Comparison of ENCODE assay signal across 22 cellular contexts in the genomic region with DNA sequence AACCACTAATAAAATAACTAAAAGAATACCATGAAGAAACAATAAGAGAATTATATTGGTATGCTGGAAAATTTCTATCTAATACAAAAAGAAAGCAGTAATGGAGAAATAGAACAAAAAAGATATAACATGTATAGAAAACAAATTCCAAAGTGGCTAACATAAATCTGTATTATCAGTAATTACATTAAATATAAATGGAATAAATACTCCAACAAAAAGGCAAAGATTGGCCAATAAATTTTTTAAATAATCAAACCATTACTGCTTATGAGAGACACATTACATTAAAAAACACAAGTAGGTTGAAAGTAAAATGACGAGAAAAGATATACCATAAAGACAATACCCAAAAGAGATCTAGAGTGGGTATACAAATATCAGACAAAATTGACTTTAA.
DNase-seq lines count a peak whose midpoint lies in the region; ATAC-seq, FAIRE-seq and TF ChIP-seq lines count a peak whose summit lies in the region.
"Had no signal": no experiment of that assay in that cellular context is flagged by ENCODE, and none has a peak within 500 bp of the region (broad histone marks: within the 10 kb centered on the region; RNA-seq: fewer than 3 reads in every experiment).

No MANE protein-coding gene starts in this region.

- no peak for ATAC-seq in HG02763 (IDR thresholded peaks at IDR 0.05; ENCODE audit: unreplicated experiment)

- no peak overlapping the region for H2BK12ac ChIP-seq in mesenchymal stem cell (ENCODE audit: low read length in 2 of 2)

- H4K91ac ChIP-seq in mesenchymal stem cell (ENCODE audit: low read length) = no peak overlapping the region

- WGBS in mesenchymal stem cell = no CpG with 5 or more reads among the region's 1 CpG

- H3K4ac ChIP-seq in mesenchymal stem cell (ENCODE audit: low read depth in 1 of 2, low read length in 2 of 2) = no peak overlapping the region

- H2AK5ac ChIP-seq in mesenchymal stem cell (ENCODE audit: low read length, severe bottlenecking) = no peak overlapping the region

- H3K36me3 ChIP-seq in mesenchymal stem cell (ENCODE audit: control insufficient read depth in 1 of 2, insufficient read depth in 2 of 2, low read depth in 1 of 2, low read length in 2 of 2) = peaks cover 3 to 77% of the 10 kb centered on the region in 2 experiments
- H3K36me3 ChIP-seq: BLaER1, HAP-1 had no signal

- peaks cover 34% of the 10 kb centered on the region for H3K9me3 ChIP-seq in mesenchymal stem cell (ENCODE audit: control insufficient read depth, low read length)
- H3K9me3 ChIP-seq: HAP-1 had no signal

- H3K27me3 ChIP-seq in mesenchymal stem cell (ENCODE audit: control insufficient read depth in 1 of 2, insufficient read depth in 1 of 2, low read length in 2 of 2) = no peaks in the 10 kb centered on the region
- H3K27me3 ChIP-seq: BLaER1 had no signal

- no peak overlapping the region for H3K4me2 ChIP-seq in mesenchymal stem cell (ENCODE audit: low read length, poor library complexity, severe bottlenecking)
- H3K4me2 ChIP-seq: BLaER1 had no signal

- no peak overlapping the region for H3K18ac ChIP-seq in mesenchymal stem cell (ENCODE audit: low read depth in 1 of 2, low read length in 2 of 2)

- peaks cover 21% of the 10 kb centered on the region for H3K79me1 ChIP-seq in mesenchymal stem cell (replicated peaks; ENCODE audit: low read length, poor library complexity, severe bottlenecking)

- H2BK15ac ChIP-seq in mesenchymal stem cell (ENCODE audit: low read depth, poor library complexity, severe bottlenecking) = no peak overlapping the region

- no peak overlapping the region for H3K9ac ChIP-seq in mesenchymal stem cell (ENCODE audit: low read length)
- H3K9ac ChIP-seq: BLaER1 had no signal

- peak; percentile 27 for FAIRE-seq in G401.6 (lab: Jason Lieb, UNC)
- FAIRE-seq in endometrium (lab: Jason Lieb, UNC) = peak; percentile 8
- FAIRE-seq: A204.1, GM12892, GM19239, H54 had no signal

- H4K8ac ChIP-seq in mesenchymal stem cell (ENCODE audit: low read length) = no peak overlapping the region

- H3K27ac ChIP-seq in mesenchymal stem cell (ENCODE audit: low read length, poor library complexity, severe bottlenecking) = no peak overlapping the region
- H3K27ac ChIP-seq: 22Rv1, BLaER1, C4-2B had no signal

- CTCF ChIA-PET in GM10248 (lab: Yijun Ruan, JAX) = no interaction called here

- POLR2A ChIA-PET in GM10248 (lab: Yijun Ruan, JAX) = no interaction called here

- H2AFZ ChIP-seq in mesenchymal stem cell (ENCODE audit: low read depth, low read length) = no peak overlapping the region

- no peak overlapping the region for H3K4me3 ChIP-seq in mesenchymal stem cell (ENCODE audit: insufficient read depth in 1 of 2, low read depth in 1 of 2, low read length in 2 of 2)
- H3K4me3 ChIP-seq: BLaER1, HAP-1 had no signal

- TF ChIP-seq CTCF in GM10248 (IDR thresholded peaks at IDR 0.05; ENCODE audit: control extremely low read depth, extremely low read depth, low read depth, missing control alignments) = no peak

- peak overlapping the region; percentile 40 for H2BK5ac ChIP-seq in mesenchymal stem cell (ENCODE audit: low read depth, low read length, poor library complexity, severe bottlenecking)

- H3K4me1 ChIP-seq in mesenchymal stem cell (ENCODE audit: control insufficient read depth, insufficient read depth, low read depth, low read length) = peaks cover 7% of the 10 kb centered on the region
- H3K4me1 ChIP-seq: HAP-1 had no signal

- no peak overlapping the region for H2BK120ac ChIP-seq in mesenchymal stem cell (ENCODE audit: low read depth, low read length)

- H3K14ac ChIP-seq in mesenchymal stem cell (ENCODE audit: low read length in 2 of 2) = no peak overlapping the region

- no peak overlapping the region for H3K23ac ChIP-seq in mesenchymal stem cell (ENCODE audit: low read length in 2 of 2)

- no peak for DNase-seq in mesenchymal stem cell
- DNase-seq in HPDE6-E6E7 (ENCODE audit: extremely low spot score) = no peak
- DNase-seq in GM10248 (ENCODE audit: extremely low spot score) = no peak
- DNase-seq: CD4-positive, alpha-beta T cell; CD8-positive, alpha-beta memory T cell; DMS 273 treated with DMSO at 0.1 percent for 48 hours; DMS79; EL; GF-D8; GOT3; HFFc6 had no signal
